Comparison of ENCODE assay signal across 22 cellular contexts in genomic region chr2:235305678-235306077, GRCh38.
"Had no signal": no experiment of that assay in that cellular context is flagged by ENCODE, and none has a peak within 500 bp of the region (broad histone marks: within the 10 kb centered on the region; RNA-seq: fewer than 3 reads in every experiment).

No MANE protein-coding gene starts in this region.

- H3K9me3 Mint-ChIP-seq: effector memory CD8-positive, alpha-beta T cell had no signal

- H3K4me1 Mint-ChIP-seq: endodermal cell had no signal

- H3K4me3 ChIP-seq: colonic mucosa, gastroesophageal sphincter, heart right ventricle, left lung, lower lobe of right lung had no signal

- H3K27me3 ChIP-seq: colonic mucosa, left lung had no signal

- H3K27ac ChIP-seq: colonic mucosa, epithelial cell of prostate, foreskin keratinocyte, gastroesophageal sphincter, heart right ventricle, left lung, lower lobe of right lung had no signal

- DNase-seq: colonic mucosa; cortex of kidney; effector CD8-positive, alpha-beta T cell; effector memory CD8-positive, alpha-beta T cell; endodermal cell; erythroblast; foreskin keratinocyte; heart right ventricle; hippocampal formation; left cardiac atrium; left lung; left ventricle myocardium superior; lower lobe of right lung; mesendoderm; midbrain had no signal

- H3K36me3 ChIP-seq: colonic mucosa, gastroesophageal sphincter, heart right ventricle, left lung, lower lobe of right lung had no signal

- FAIRE-seq: endometrium, frontal cortex, islet of Langerhans, keratinocyte had no signal

- H3K4me1 ChIP-seq: colonic mucosa, foreskin keratinocyte, gastroesophageal sphincter, heart right ventricle, lower lobe of right lung had no signal

- H3K27me3 Mint-ChIP-seq: dendritic cell treated with granulocyte-macrophage colony-stimulating factor and Interleukin-4, amounts not matched to agents 40 ng/mL and 50 ng/mL, for 4 days had no signal

- H3K4me3 Mint-ChIP-seq: dendritic cell treated with granulocyte-macrophage colony-stimulating factor and Interleukin-4, amounts not matched to agents 40 ng/mL and 50 ng/mL, for 4 days; effector memory CD8-positive, alpha-beta T cell; endodermal cell had no signal

- H3K9me3 ChIP-seq: colonic mucosa, left lung, lower lobe of right lung had no signal

- H3K27ac Mint-ChIP-seq: dendritic cell treated with granulocyte-macrophage colony-stimulating factor and Interleukin-4, amounts not matched to agents 40 ng/mL and 50 ng/mL, for 4 days; effector memory CD8-positive, alpha-beta T cell; endodermal cell had no signal
